ENCODE assay signal across 8 cellular contexts in genomic region chr9:1050125-1050895, GRCh38. TPM values are rescaled to one million over a fixed set of nuclear protein-coding genes. Genes with fewer than 3 reads are reported as not detected.
DNase-seq lines count a peak whose midpoint lies in the region; ATAC-seq and TF ChIP-seq lines count a peak whose summit lies in the region.

Gene DMRT2 (plus strand): TSS chr9:1050357. CDS start chr9:1051614, 1,257 bp downstream.

- TF ChIP-seq CTCF in sigmoid colon (IDR thresholded peaks at IDR 0.05) = no peak

- peak; percentile 84 for ATAC-seq in HG02884 (IDR thresholded peaks at IDR 0.05; ENCODE audit: unreplicated experiment)

- H3K27me3 ChIP-seq in sigmoid colon = peaks cover 71 to 100% (median 98%) of the 10 kb centered on the region in 3 donors

- H3K36me3 ChIP-seq in sigmoid colon = no peaks in the 10 kb centered on the region

- H3K4me3 ChIP-seq in sigmoid colon = peak within 1 kb of the TSS in 2 of 4 donors; percentile 28

- no peak for TF ChIP-seq EP300 in sigmoid colon (IDR thresholded peaks at IDR 0.05)

- peaks cover 0 to 66% (median 63%) of the 10 kb centered on the region in 4 donors for H3K4me1 ChIP-seq in sigmoid colon

- H3K27ac ChIP-seq in sigmoid colon = no peak within 1 kb of the TSS

- WGBS in sigmoid colon, 2 donors = 2 to 3% methylated on average over 48 of the region's 48 CpGs

- intact Hi-C loops in sigmoid colon (cut with DNase I) = no loop called here

- DNase-seq in GM03348 (ENCODE audit: low spot score) (peak; percentile 39), NCI-H526 treated with DMSO at 0.1 percent for 48 hours (lab: John Stamatoyannopoulos, UW) (peak; percentile 90), cerebellar cortex (ENCODE audit: low spot score) (peak; percentile 16), iPS-NIHi7 (ENCODE audit: extremely low spot score) (peak; percentile 98), sigmoid colon (peak; percentile 89), SHP77 (lab: John Stamatoyannopoulos, UW) (no peak), activated gamma-delta T cell treated with Interleukin-2 at 50 U/mL for 16 hours (no peak)

- no peak for TF ChIP-seq POLR2A in sigmoid colon (IDR thresholded peaks at IDR 0.05)

- H3K9me3 ChIP-seq in sigmoid colon = no peaks in the 10 kb centered on the region

RNA-seq across cellular contexts. Expression of gene DMRT2, which starts in this region (rescaled TPM):
- total RNA-seq in sigmoid colon = 1 to 10 TPM in 1 of 4 donors, under 1 TPM in 2, not detected in 1; 0.33 to 3.9 (median 0.36) TPM
- 1 to 10 TPM; 1.8 to 5.8 (median 2.1) TPM for polyA plus RNA-seq in sigmoid colon

Comparison
In these comparisons a context has a peak if more than half of its experiments do, and no peak if none do; other contexts are left out.
1. DNase-seq: peak in GM03348 (single experiment), NCI-H526 treated with DMSO at 0.1 percent for 48 hours (single experiment), cerebellar cortex (single experiment), iPS-NIHi7 (single experiment) and sigmoid colon (single experiment); none in SHP77 (0 of 2) and activated gamma-delta T cell treated with Interleukin-2 at 50 U/mL for 16 hours (single experiment).